In genomic region chr7:84182301-84182700, GRCh38 we compare ENCODE assay signal across 15 cellular contexts.
"Had no signal": no experiment of that assay in that cellular context is flagged by ENCODE, and none has a peak within 500 bp of the region (broad histone marks: within the 10 kb centered on the region; RNA-seq: fewer than 3 reads in every experiment).

No MANE protein-coding gene starts in this region.

- H3K27me3 ChIP-seq: thyroid gland had no signal

- H3K4me1 ChIP-seq: thyroid gland had no signal

- ATAC-seq: activated T-cell treated with anti-CD3 and anti-CD28 coated beads, Interleukin-2, amount 50 U/mL, for 72 hours; left lobe of liver had no signal

- H3K36me3 ChIP-seq: thyroid gland had no signal

- H3K9me3 ChIP-seq: thyroid gland had no signal

- DNase-seq: activated CD4-positive, alpha-beta T cell treated with anti-CD3 and anti-CD28 coated beads, Interleukin-2, amount 50 U/mL, for 4 hours; activated effector memory CD4-positive, alpha-beta T cell treated with anti-CD3 and anti-CD28 coated beads, Interleukin-2, amount 50 U/mL, for 16 hours; activated naive CD4-positive, alpha-beta T cell treated with anti-CD3 and anti-CD28 coated beads, Interleukin-2, amount 50 U/mL, for 16 hours; activated T-cell treated with anti-CD3 and anti-CD28 coated beads, Interleukin-2, amount 50 U/mL, for 72 hours; effector memory CD4-positive, alpha-beta T cell; foreskin fibroblast; kidney; nephron progenitor cell; occipital lobe; stimulated activated CD4-positive, alpha-beta T cell treated with anti-CD3 and anti-CD28 coated beads, Interleukin-12 subunit alpha, Interleukin-12 subunit beta, amount 100 ng/mL, for 4 hours; stimulated activated CD4-positive, alpha-beta T cell treated with anti-CD3 and anti-CD28 coated beads, Interleukin-1b, Interleukin-23, amount 100 ng/mL, for 48 hours; stimulated activated naive CD4-positive, alpha-beta T cell treated with Interleukin-2 at 50 U/mL for 16 hours; thyroid gland had no signal

- H3K27ac ChIP-seq: thyroid gland had no signal

- H3K4me3 ChIP-seq: lung, thyroid gland had no signal
